In the genomic region with DNA sequence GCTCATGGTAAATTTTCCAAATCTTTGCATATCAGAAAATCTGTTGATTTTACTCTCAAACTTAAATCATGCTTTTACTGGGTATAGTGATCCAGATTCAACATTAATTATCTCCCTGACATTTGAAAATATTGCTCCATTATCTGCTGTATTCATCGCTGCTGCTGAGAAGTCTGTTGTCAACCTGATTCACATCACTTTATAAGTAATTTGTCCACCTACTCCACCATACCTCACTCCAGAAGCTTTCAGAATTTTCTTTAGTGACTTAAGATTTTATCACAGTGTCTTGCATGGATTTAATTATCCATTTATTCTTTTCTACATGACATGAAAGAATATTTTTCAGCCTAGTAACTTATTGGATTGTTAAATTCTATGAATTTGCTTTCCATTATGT, we compare ENCODE assay signal across 10 cellular contexts.
"Had no signal": no experiment of that assay in that cellular context is flagged by ENCODE, and none has a peak within 500 bp of the region (broad histone marks: within the 10 kb centered on the region; RNA-seq: fewer than 3 reads in every experiment).

No MANE protein-coding gene starts in this region.

- H3K9me3 ChIP-seq: HAP-1 had no signal

- H3K4me2 ChIP-seq: GM23338 had no signal

- H3K4me3 ChIP-seq: GM23248, GM23338, HAP-1 had no signal

- H3K9me3 Mint-ChIP-seq: GM23338, HFFc6 had no signal

- H3K27ac Mint-ChIP-seq: GM23338, H9, HFFc6 had no signal

- H3K27ac ChIP-seq: GM23248 had no signal

- H3K4me1 ChIP-seq: HAP-1 had no signal

- ATAC-seq: GM23338, HCT116 had no signal

- H3K4me3 Mint-ChIP-seq: GM23338, H9, HFFc6 had no signal

- H3K9ac ChIP-seq: GM23248 had no signal

- DNase-seq: GM23248, GOT3, H7, H9, HCEC 1CT, HFFc6 had no signal

- H3K36me3 ChIP-seq: HAP-1 had no signal

- FAIRE-seq: H54 had no signal

- H3K4me1 Mint-ChIP-seq: GM23338 had no signal

- H2AFZ ChIP-seq: GM23248, GM23338 had no signal
